ENCODE assay signal across 29 cellular contexts in genomic region chrX:55522577-55523254, GRCh38. TPM values are rescaled to one million over a fixed set of nuclear protein-coding genes. Genes with fewer than 3 reads are reported as not detected.
A peak's percentile ranks its signal among the peaks of the same experiment; 100 is the strongest.
DNase-seq lines count a peak whose midpoint lies in the region; ATAC-seq and TF ChIP-seq lines count a peak whose summit lies in the region.
"Had no signal": no experiment of that assay in that cellular context is flagged by ENCODE, and none has a peak within 500 bp of the region (broad histone marks: within the 10 kb centered on the region; RNA-seq: fewer than 3 reads in every experiment).

No MANE protein-coding gene starts in this region.

- no peaks in the 10 kb centered on the region for H3K36me3 Mint-ChIP-seq in activated T-cell treated with anti-CD3 and anti-CD28 coated beads, Interleukin-2, amount 50 U/mL, for 72 hours (ENCODE audit: insufficient read depth in 2 of 2)
- H3K36me3 Mint-ChIP-seq: activated CD8-positive, alpha-beta memory T cell treated with anti-CD3 and anti-CD28 coated beads, Interleukin-2, amount 10 ng/mL, durations not matched to agents 7 days and 5 days; activated naive CD4-positive, alpha-beta T cell treated with anti-CD3 and anti-CD28 coated beads, Interleukin-2, amount 50 U/mL, for 72 hours had no signal

- H3K4me1 ChIP-seq in heart right ventricle (no peaks in the 10 kb centered on the region), aorta (ENCODE audit: control insufficient read depth in 1 of 2, insufficient read depth in 2 of 2, low read length in 2 of 2) (no peaks in the 10 kb centered on the region), Karpas-422 (ENCODE audit: low read length) (no peaks in the 10 kb centered on the region)
- H3K4me1 ChIP-seq: A549, ascending aorta, BE2C, transverse colon had no signal

- H3K4me1 Mint-ChIP-seq in activated T-cell treated with anti-CD3 and anti-CD28 coated beads, Interleukin-2, amount 50 U/mL, for 72 hours (ENCODE audit: low read depth): no peaks in the 10 kb centered on the region
- H3K4me1 Mint-ChIP-seq: activated CD4-positive, alpha-beta T cell treated with anti-CD3 and anti-CD28 coated beads, Interleukin-2, amount 10 ng/mL, durations not matched to agents 7 days and 5 days; activated CD8-positive, alpha-beta memory T cell treated with anti-CD3 and anti-CD28 coated beads, Interleukin-2, amount 10 ng/mL, durations not matched to agents 7 days and 5 days had no signal

- peak in 1 of 2 donors; percentile 37 for DNase-seq in heart right ventricle
- no peak for DNase-seq in Right ventricle myocardium superior
- DNase-seq in dermis blood vessel endothelial cell: peak; percentile 42
- DNase-seq in lung microvascular endothelial cell (ENCODE audit: low read depth in 2 of 2): peak; percentile 11 to 27
- DNase-seq in aorta: peak in 1 of 2 donors; percentile 62
- DNase-seq in activated T-cell treated with anti-CD3 and anti-CD28 coated beads, Interleukin-2, amount 50 U/mL, for 72 hours: no peak
- DNase-seq in Karpas-422: no peak
- DNase-seq: activated CD4-positive, alpha-beta T cell treated with anti-CD3 and anti-CD28 coated beads, Interleukin-2, amount 10 ng/mL, durations not matched to agents 7 days and 5 days; activated CD8-positive, alpha-beta memory T cell treated with anti-CD3 and anti-CD28 coated beads, Interleukin-2, amount 10 ng/mL, durations not matched to agents 7 days and 5 days; BE2C; cerebellar nuclear complex; DND-41; effector CD4-positive, alpha-beta T cell; HCEC 1CT; left colon; NCI-H187 treated with DMSO at 0.1 percent for 48 hours; NCI-H524; RPMI8226; stimulated activated CD4-positive, alpha-beta T cell treated with anti-CD3 and anti-CD28 coated beads, Interleukin-4, amount 100 ng/mL, for 4 hours; transverse colon; WERI-Rb-1 had no signal

- peaks cover 25% of the 10 kb centered on the region for H3K27me3 Mint-ChIP-seq in activated T-cell treated with anti-CD3 and anti-CD28 coated beads, Interleukin-2, amount 50 U/mL, for 72 hours (ENCODE audit: low read depth)

- H3K79me2 ChIP-seq in Karpas-422 (ENCODE audit: low read length): no peaks in the 10 kb centered on the region

- intact Hi-C loops in heart right ventricle (cut with DNase I) (loop anchor here in 1 of 10 donors (10.0 kb wide), 1 partner anchor 388 kb away; no protein-coding TSS in a partner anchor), Right ventricle myocardium superior (cut with DNase I) (no loop called here), aorta (cut with DNase I) (no loop called here)

- H3K4me3 ChIP-seq in heart right ventricle (no peak overlapping the region), aorta (ENCODE audit: low read length in 2 of 2) (no peak overlapping the region), Karpas-422 (ENCODE audit: low read length) (no peak overlapping the region)
- H3K4me3 ChIP-seq: A549, ascending aorta, transverse colon had no signal

- H3K9ac ChIP-seq in Karpas-422 (ENCODE audit: low read length): no peak overlapping the region
- H3K9ac ChIP-seq: KMS-11 had no signal

- H3K27me3 ChIP-seq in heart right ventricle (peaks cover 0 to 19% (median 0%) of the 10 kb centered on the region in 7 donors), aorta (ENCODE audit: control insufficient read depth in 1 of 2, insufficient read depth in 2 of 2, low read length in 1 of 2) (no peaks in the 10 kb centered on the region), Karpas-422 (ENCODE audit: low read length) (no peaks in the 10 kb centered on the region)
- H3K27me3 ChIP-seq: ascending aorta, BE2C, transverse colon had no signal

- H3K4me2 ChIP-seq in Karpas-422 (ENCODE audit: low read depth, low read length, poor library complexity, severe bottlenecking): no peak overlapping the region
- H3K4me2 ChIP-seq: A549, KMS-11 had no signal

- no peak overlapping the region for H3K27ac Mint-ChIP-seq in activated T-cell treated with anti-CD3 and anti-CD28 coated beads, Interleukin-2, amount 50 U/mL, for 72 hours
- H3K27ac Mint-ChIP-seq: activated CD4-positive, alpha-beta T cell treated with anti-CD3 and anti-CD28 coated beads, Interleukin-2, amount 10 ng/mL, durations not matched to agents 7 days and 5 days; activated CD8-positive, alpha-beta memory T cell treated with anti-CD3 and anti-CD28 coated beads, Interleukin-2, amount 10 ng/mL, durations not matched to agents 7 days and 5 days; activated naive CD4-positive, alpha-beta T cell treated with anti-CD3 and anti-CD28 coated beads, Interleukin-2, amount 50 U/mL, for 72 hours; stimulated activated naive CD8-positive, alpha-beta T cell treated with anti-CD3 and anti-CD28 coated beads, Interleukin-15, Interleukin-2, amounts not matched to agents 100 ng/mL and 50 ng/mL, for 24 hours had no signal

- H3K36me3 ChIP-seq in heart right ventricle (no peaks in the 10 kb centered on the region), aorta (ENCODE audit: control insufficient read depth in 1 of 2, insufficient read depth in 2 of 2, low read length in 1 of 2) (no peaks in the 10 kb centered on the region), Karpas-422 (ENCODE audit: insufficient read depth, low read length) (no peaks in the 10 kb centered on the region)
- H3K36me3 ChIP-seq: ascending aorta, BE2C, transverse colon, WERI-Rb-1 had no signal

- peak overlapping the region in 9 of 10 donors; percentile 20 to 73 (median 45) for H3K27ac ChIP-seq in heart right ventricle
- no peak overlapping the region for H3K27ac ChIP-seq in aorta (ENCODE audit: low read depth in 1 of 2, low read length in 2 of 2)
- no peak overlapping the region for H3K27ac ChIP-seq in Karpas-422 (ENCODE audit: low read length)
- H3K27ac ChIP-seq: A549, ascending aorta, KMS-11, transverse colon, WERI-Rb-1 had no signal

- ATAC-seq in heart right ventricle: peak; percentile 25 to 93 (median 74)
- ATAC-seq in Right ventricle myocardium superior (ENCODE audit: poor library complexity): no peak
- ATAC-seq in aorta (ENCODE audit: low FRiP score): peak; percentile 42
- ATAC-seq in activated T-cell treated with anti-CD3 and anti-CD28 coated beads, Interleukin-2, amount 50 U/mL, for 72 hours (replicated peaks in 1 of 2): no peak
- no peak for ATAC-seq in HG02852 (IDR thresholded peaks at IDR 0.05; ENCODE audit: unreplicated experiment)
- ATAC-seq: A549; activated CD8-positive, alpha-beta memory T cell treated with anti-CD3 and anti-CD28 coated beads, Interleukin-2, amount 10 ng/mL, durations not matched to agents 7 days and 5 days; activated naive CD4-positive, alpha-beta T cell treated with anti-CD3 and anti-CD28 coated beads, Interleukin-2, amount 50 U/mL, for 72 hours; esophagus mucosa; left colon had no signal

- H2AFZ ChIP-seq in Karpas-422 (ENCODE audit: low read length): no peak overlapping the region

- H4K20me1 ChIP-seq in Karpas-422 (ENCODE audit: insufficient read depth, low read depth, low read length): no peaks in the 10 kb centered on the region

- TF ChIP-seq CTCF in heart right ventricle (IDR thresholded peaks at IDR 0.05): no peak

- no peak overlapping the region for H3K4me3 Mint-ChIP-seq in activated T-cell treated with anti-CD3 and anti-CD28 coated beads, Interleukin-2, amount 50 U/mL, for 72 hours
- H3K4me3 Mint-ChIP-seq: activated CD4-positive, alpha-beta T cell treated with anti-CD3 and anti-CD28 coated beads, Interleukin-2, amount 10 ng/mL, durations not matched to agents 7 days and 5 days; activated CD8-positive, alpha-beta memory T cell treated with anti-CD3 and anti-CD28 coated beads, Interleukin-2, amount 10 ng/mL, durations not matched to agents 7 days and 5 days; stimulated activated naive CD8-positive, alpha-beta T cell treated with anti-CD3 and anti-CD28 coated beads, Interleukin-15, Interleukin-2, amounts not matched to agents 100 ng/mL and 50 ng/mL, for 24 hours had no signal

- H3K9me3 Mint-ChIP-seq in activated T-cell treated with anti-CD3 and anti-CD28 coated beads, Interleukin-2, amount 50 U/mL, for 72 hours: no peaks in the 10 kb centered on the region
- H3K9me3 Mint-ChIP-seq: activated CD4-positive, alpha-beta T cell treated with anti-CD3 and anti-CD28 coated beads, Interleukin-2, amount 10 ng/mL, durations not matched to agents 7 days and 5 days; activated naive CD4-positive, alpha-beta T cell treated with anti-CD3 and anti-CD28 coated beads, Interleukin-2, amount 50 U/mL, for 72 hours; stimulated activated naive CD8-positive, alpha-beta T cell treated with anti-CD3 and anti-CD28 coated beads, Interleukin-15, Interleukin-2, amounts not matched to agents 100 ng/mL and 50 ng/mL, for 24 hours had no signal

- WGBS in heart right ventricle, 2 donors: 45 to 55% methylated on average over 16 to 17 of the region's 17 CpGs
- WGBS in aorta, 2 donors: 66 to 67% methylated on average over 17 of the region's 17 CpGs

- H3K9me3 ChIP-seq in heart right ventricle (no peaks in the 10 kb centered on the region), aorta (ENCODE audit: control insufficient read depth, low read length) (no peaks in the 10 kb centered on the region), Karpas-422 (ENCODE audit: low read length) (no peaks in the 10 kb centered on the region)
- H3K9me3 ChIP-seq: A549, ascending aorta, BE2C, transverse colon had no signal

- no peaks in the 10 kb centered on the region for H3K9me2 ChIP-seq in Karpas-422 (replicated peaks; ENCODE audit: insufficient read depth, low read length)

RNA-seq across cellular contexts. Expression of gene USP51, which starts 33.1 kb away (rescaled TPM):
- 1 to 10 TPM; 1.5 to 4.9 (median 2.3) TPM for total RNA-seq in heart right ventricle
- under 1 TPM; 0.25 to 0.66 TPM for polyA plus RNA-seq in heart right ventricle
- 1.6 TPM for total RNA-seq in Right ventricle myocardium superior
- 1.2 and 1.9 TPM in 2 replicates for total RNA-seq in dermis blood vessel endothelial cell
- 0.87 and 1.4 TPM in 2 replicates for total RNA-seq in lung microvascular endothelial cell
- 1 to 10 TPM; 1.4 to 2.7 TPM for total RNA-seq in aorta
- under 1 TPM; 0.25 to 0.31 TPM for polyA plus RNA-seq in aorta
- 1 to 10 TPM; 2.2 to 2.7 TPM for total RNA-seq in activated T-cell treated with anti-CD3 and anti-CD28 coated beads, Interleukin-2, amount 50 U/mL, for 72 hours
- 1.4 and 2.2 TPM in 2 replicates for total RNA-seq in Karpas-422 (2014; rRNA removed; shearing (Covaris generic); ENCODE audit: low replicate concordance)
- total RNA-seq: HT-29 had no signal

Comparison
In these comparisons a context has a peak if more than half of its experiments do, and no peak if none do; other contexts are left out.
1. ATAC-seq: peak in heart right ventricle (8 of 8) and aorta (single experiment); none in Right ventricle myocardium superior (single experiment), activated T-cell treated with anti-CD3 and anti-CD28 coated beads, Interleukin-2, amount 50 U/mL, for 72 hours (0 of 2) and HG02852 (single experiment).
2. DNase-seq: peak in dermis blood vessel endothelial cell (single experiment) and lung microvascular endothelial cell (2 of 2); none in Right ventricle myocardium superior (single experiment), activated T-cell treated with anti-CD3 and anti-CD28 coated beads, Interleukin-2, amount 50 U/mL, for 72 hours (0 of 2) and Karpas-422 (single experiment).
3. H3K27ac ChIP-seq: peak in heart right ventricle (9 of 10); none in aorta (0 of 2) and Karpas-422 (single experiment).